In genomic region chr17:749359-749758, GRCh38 we compare ENCODE assay signal across 6 cellular contexts. TPM values are rescaled to one million over a fixed set of nuclear protein-coding genes. Genes with fewer than 3 reads are reported as not detected.
DNase-seq lines count a peak whose midpoint lies in the region; ATAC-seq and TF ChIP-seq lines count a peak whose summit lies in the region.
"Not testable (repeated sequence)": the region's sequence is repeated elsewhere in the genome, so short reads cannot be mapped to it uniquely, and the experiment has no call there.

No MANE protein-coding gene starts in this region.

- H3K27me3 Mint-ChIP-seq in CD8-positive, alpha-beta memory T cell; activated CD8-positive, alpha-beta T cell treated with anti-CD3 and anti-CD28 coated beads for 36 hours; endodermal cell (ENCODE audit: insufficient read depth): not testable (repeated sequence)

- not testable (repeated sequence) for H3K9me2 ChIP-seq in PC-3 (replicated peaks; ENCODE audit: low read length)

- POLR2A ChIA-PET in CD8-positive, alpha-beta memory T cell (lab: Charles Lee); PC-3 (lab: Charles Lee; ENCODE audit: unreplicated experiment): not testable (repeated sequence)
- POLR2A ChIA-PET in activated CD8-positive, alpha-beta T cell treated with anti-CD3 and anti-CD28 coated beads for 36 hours (lab: Charles Lee): interaction anchor here (2.0 to 5.0 kb wide), 3 partner anchors 8 to 33 kb away, joined by 11 to 34 read pairs (median 33); partner anchors contain the start of genes GLOD4 and MRM3

- not testable (repeated sequence) for H3K4me3 ChIP-seq in CD8-positive, alpha-beta memory T cell (ENCODE audit: low read length); spleen
- H3K4me3 ChIP-seq in PC-3 (ENCODE audit: low read length): peak overlapping the region; percentile 70
- H3K4me3 ChIP-seq in endodermal cell (ENCODE audit: low read length): peak overlapping the region; percentile 87

- H3K4me3 Mint-ChIP-seq in CD8-positive, alpha-beta memory T cell: peak overlapping the region in 6 of 7 donors; percentile 9 to 79 (median 46)
- peak overlapping the region; percentile 90 for H3K4me3 Mint-ChIP-seq in activated CD8-positive, alpha-beta T cell treated with anti-CD3 and anti-CD28 coated beads for 36 hours
- not testable (repeated sequence) for H3K4me3 Mint-ChIP-seq in endodermal cell

- not testable (repeated sequence) for H3K9me3 Mint-ChIP-seq in CD8-positive, alpha-beta memory T cell; activated CD8-positive, alpha-beta T cell treated with anti-CD3 and anti-CD28 coated beads for 36 hours; endodermal cell
- peaks cover 0 to 17% of the 10 kb centered on the region in 2 donors for H3K9me3 Mint-ChIP-seq in activated naive CD4-positive, alpha-beta T cell treated with anti-CD3 and anti-CD28 coated beads, Interleukin-2, amount 50 U/mL, for 72 hours

- not testable (repeated sequence) for ATAC-seq in PC-3; activated CD8-positive, alpha-beta T cell treated with anti-CD3 and anti-CD28 coated beads for 36 hours; activated naive CD4-positive, alpha-beta T cell treated with anti-CD3 and anti-CD28 coated beads, Interleukin-2, amount 50 U/mL, for 72 hours

- peak overlapping the region in 2 of 8 donors; percentile 43 to 55 for H3K27ac Mint-ChIP-seq in CD8-positive, alpha-beta memory T cell
- H3K27ac Mint-ChIP-seq in activated CD8-positive, alpha-beta T cell treated with anti-CD3 and anti-CD28 coated beads for 36 hours: peak overlapping the region; percentile 55
- H3K27ac Mint-ChIP-seq in activated naive CD4-positive, alpha-beta T cell treated with anti-CD3 and anti-CD28 coated beads, Interleukin-2, amount 50 U/mL, for 72 hours: peak overlapping the region; percentile 90 to 96
- not testable (repeated sequence) for H3K27ac Mint-ChIP-seq in endodermal cell

- H3K4me2 ChIP-seq in PC-3 (ENCODE audit: low read length): peak overlapping the region; percentile 88

- 68 to 70% methylated on average over 7 of the region's 7 CpGs for WGBS in endodermal cell (ENCODE audit: insufficient coverage in 1 of 2, insufficient read length in 1 of 2), 2 experiments
- 79 to 90% (median 85%) methylated on average over 6 to 7 of the region's 7 CpGs for WGBS in spleen, 5 donors

- not testable (repeated sequence) for H3K9ac ChIP-seq in PC-3 (ENCODE audit: low read length); endodermal cell (ENCODE audit: extremely low read depth, low read length, poor library complexity, severe bottlenecking)

- intact Hi-C loops in PC-3 (cut with micrococcal nuclease); activated CD8-positive, alpha-beta T cell treated with anti-CD3 and anti-CD28 coated beads for 36 hours (cut with micrococcal nuclease); spleen (cut with DNase I; ENCODE audit: low total_unique reads): not testable (repeated sequence)

- not testable (repeated sequence) for H2AFZ ChIP-seq in PC-3 (ENCODE audit: low read length)

- TF ChIP-seq POLR2A in spleen (IDR thresholded peaks at IDR 0.05): not testable (repeated sequence)

- H3K27me3 ChIP-seq in CD8-positive, alpha-beta memory T cell (ENCODE audit: insufficient read depth, low read length, poor library complexity, severe bottlenecking); PC-3 (ENCODE audit: low read length); endodermal cell (ENCODE audit: control insufficient read depth, insufficient read depth, low read length, poor library complexity, severe bottlenecking); spleen (replicated peaks in 1 of 7): not testable (repeated sequence)

- H4K20me1 ChIP-seq in PC-3 (ENCODE audit: low read length): peaks cover 13% of the 10 kb centered on the region

- peaks cover 23% of the 10 kb centered on the region for H3K4me1 ChIP-seq in CD8-positive, alpha-beta memory T cell (ENCODE audit: insufficient read depth, low read length)
- peaks cover 19% of the 10 kb centered on the region for H3K4me1 ChIP-seq in PC-3 (ENCODE audit: insufficient read depth, low read length)
- H3K4me1 ChIP-seq in endodermal cell (ENCODE audit: control insufficient read depth, insufficient read depth, low read length): not testable (repeated sequence)
- peaks cover 11 to 31% (median 24%) of the 10 kb centered on the region in 6 donors for H3K4me1 ChIP-seq in spleen

- H3K9me3 ChIP-seq in CD8-positive, alpha-beta memory T cell (ENCODE audit: low read length); PC-3 (ENCODE audit: low read length); spleen: not testable (repeated sequence)
- peaks cover 13% of the 10 kb centered on the region for H3K9me3 ChIP-seq in endodermal cell (ENCODE audit: control insufficient read depth, low read length)

- not testable (repeated sequence) for BruUV-seq in PC-3 (replicated peaks; lab: Mats Ljungman, UMichigan)

- not testable (repeated sequence) for DNase-seq in CD8-positive, alpha-beta memory T cell; PC-3; activated CD8-positive, alpha-beta T cell treated with anti-CD3 and anti-CD28 coated beads for 36 hours; activated naive CD4-positive, alpha-beta T cell treated with anti-CD3 and anti-CD28 coated beads, Interleukin-2, amount 50 U/mL, for 72 hours (ENCODE audit: low spot score in 2 of 2); endodermal cell
- DNase-seq in spleen: peak; percentile 8

- CTCF ChIA-PET in CD8-positive, alpha-beta memory T cell (lab: Charles Lee): interaction anchor here (2.2 kb wide), 1 partner anchor 337 kb away, joined by 6 read pairs; no protein-coding TSS in a partner anchor
- CTCF ChIA-PET in PC-3 (lab: Charles Lee): not testable (repeated sequence)
- CTCF ChIA-PET in activated CD8-positive, alpha-beta T cell treated with anti-CD3 and anti-CD28 coated beads for 36 hours (lab: Charles Lee): interaction anchor here (1.2 kb wide), 1 partner anchor 10 kb away, joined by 3 read pairs; no protein-coding TSS in a partner anchor

- peaks cover 36 to 48% (median 40%) of the 10 kb centered on the region in 3 donors for H3K4me1 Mint-ChIP-seq in CD8-positive, alpha-beta memory T cell
- peaks cover 34% of the 10 kb centered on the region for H3K4me1 Mint-ChIP-seq in activated CD8-positive, alpha-beta T cell treated with anti-CD3 and anti-CD28 coated beads for 36 hours (ENCODE audit: low read depth)
- peaks cover 22% of the 10 kb centered on the region for H3K4me1 Mint-ChIP-seq in endodermal cell

- peaks cover 0 to 51% (median 2%) of the 10 kb centered on the region in 3 donors for H3K36me3 Mint-ChIP-seq in CD8-positive, alpha-beta memory T cell
- peaks cover 59% of the 10 kb centered on the region for H3K36me3 Mint-ChIP-seq in activated CD8-positive, alpha-beta T cell treated with anti-CD3 and anti-CD28 coated beads for 36 hours (ENCODE audit: low read depth)
- H3K36me3 Mint-ChIP-seq in activated naive CD4-positive, alpha-beta T cell treated with anti-CD3 and anti-CD28 coated beads, Interleukin-2, amount 50 U/mL, for 72 hours: peaks cover 19 to 50% of the 10 kb centered on the region in 2 donors
- peaks cover 52% of the 10 kb centered on the region for H3K36me3 Mint-ChIP-seq in endodermal cell (ENCODE audit: low read depth)

- not testable (repeated sequence) for TF ChIP-seq CTCF in PC-3 (conservative IDR thresholded peaks at IDR 0.05; ENCODE audit: low read depth, low read length); activated CD8-positive, alpha-beta T cell treated with anti-CD3 and anti-CD28 coated beads for 36 hours (IDR thresholded peaks at IDR 0.05); endodermal cell (conservative IDR thresholded peaks at IDR 0.05); spleen (IDR thresholded peaks at IDR 0.05 in 8 of 11, conservative IDR thresholded peaks at IDR 0.05 in 3 of 11)

- H3K79me2 ChIP-seq in PC-3 (ENCODE audit: low read length): peaks cover 73% of the 10 kb centered on the region

- H3K27ac ChIP-seq in CD8-positive, alpha-beta memory T cell (ENCODE audit: low read depth, low read length); PC-3 (ENCODE audit: low read length); endodermal cell (ENCODE audit: low read depth, low read length); spleen: not testable (repeated sequence)

- not testable (repeated sequence) for H3F3A ChIP-seq in PC-3 (ENCODE audit: low read length, unreplicated experiment)

- peaks cover 23% of the 10 kb centered on the region for H3K36me3 ChIP-seq in CD8-positive, alpha-beta memory T cell (ENCODE audit: insufficient read depth, low read length)
- peaks cover 23% of the 10 kb centered on the region for H3K36me3 ChIP-seq in PC-3 (ENCODE audit: low read depth, low read length)
- H3K36me3 ChIP-seq in endodermal cell (ENCODE audit: control insufficient read depth, insufficient read depth, low read length): peaks cover 54% of the 10 kb centered on the region
- H3K36me3 ChIP-seq in spleen: peaks cover 0 to 41% (median 36%) of the 10 kb centered on the region in 6 donors

RNA-seq across cellular contexts. Expression of gene GEMIN4, which starts 2.7 kb away (rescaled TPM):
- 10 to 100 TPM; 55.5 to 56.5 TPM for total RNA-seq in CD8-positive, alpha-beta memory T cell
- polyA plus RNA-seq in CD8-positive, alpha-beta memory T cell: 23.2 TPM
- total RNA-seq in PC-3 (2014; rRNA removed) (24.6 and 25.0 TPM in 2 replicates), endodermal cell (10 to 100 TPM; 30.3 to 36.2 TPM), spleen (10 to 100 TPM; 17.3 to 24.9 (median 19.9) TPM)
- total RNA-seq in activated CD8-positive, alpha-beta T cell treated with anti-CD3 and anti-CD28 coated beads for 36 hours: 10 to 100 TPM; 52.8 to 55.8 TPM
- total RNA-seq in activated naive CD4-positive, alpha-beta T cell treated with anti-CD3 and anti-CD28 coated beads, Interleukin-2, amount 50 U/mL, for 72 hours: 10 to 100 TPM; 25.1 to 48.7 TPM
- polyA plus RNA-seq in endodermal cell (2013, experiment 1 of 2): 27.3 TPM
- 24.4 TPM for polyA plus RNA-seq in endodermal cell (2013, experiment 2 of 2)
- polyA plus RNA-seq in spleen: 10 to 100 TPM in 1 of 3 donors, 1 to 10 TPM in 2; 5.7 to 11.4 (median 8.9) TPM

RNA-seq across cellular contexts. Expression of gene TLCD3A, which starts 17.0 kb away (rescaled TPM):
- total RNA-seq in CD8-positive, alpha-beta memory T cell: 10 to 100 TPM in 1 of 2 experiments, 1 to 10 TPM in 1; 7.9 to 12.1 TPM
- polyA plus RNA-seq in CD8-positive, alpha-beta memory T cell: 5.2 TPM
- total RNA-seq in PC-3 (2014; rRNA removed) (10.0 and 13.9 TPM in 2 replicates), endodermal cell (10 to 100 TPM; 16.6 to 28.8 TPM), spleen (1 to 10 TPM; 3.1 to 5.8 (median 4.5) TPM)
- total RNA-seq in activated CD8-positive, alpha-beta T cell treated with anti-CD3 and anti-CD28 coated beads for 36 hours: 10 to 100 TPM; 30.9 to 34.4 TPM
- 10 to 100 TPM in 1 of 2 donors, 1 to 10 TPM in 1; 1.5 to 20.4 TPM for total RNA-seq in activated naive CD4-positive, alpha-beta T cell treated with anti-CD3 and anti-CD28 coated beads, Interleukin-2, amount 50 U/mL, for 72 hours
- 17.4 TPM for polyA plus RNA-seq in endodermal cell (2013, experiment 1 of 2)
- polyA plus RNA-seq in endodermal cell (2013, experiment 2 of 2): 21.0 TPM
- polyA plus RNA-seq in spleen: 1 to 10 TPM in 2 of 3 donors, under 1 TPM in 1; 0.96 to 1.6 (median 1.2) TPM

RNA-seq across cellular contexts. Expression of gene GLOD4, which starts 32.7 kb away (rescaled TPM):
- total RNA-seq in CD8-positive, alpha-beta memory T cell: 10 to 100 TPM; 76.4 to 90.6 TPM
- polyA plus RNA-seq in CD8-positive, alpha-beta memory T cell: 97.7 TPM
- total RNA-seq in PC-3 (2014; rRNA removed) (33.8 and 40.6 TPM in 2 replicates), endodermal cell (10 to 100 TPM; 81.6 to 95.1 TPM), spleen (10 to 100 TPM; 38.6 to 69.7 (median 54.4) TPM)
- total RNA-seq in activated CD8-positive, alpha-beta T cell treated with anti-CD3 and anti-CD28 coated beads for 36 hours: 10 to 100 TPM; 47.3 to 55.2 TPM
- total RNA-seq in activated naive CD4-positive, alpha-beta T cell treated with anti-CD3 and anti-CD28 coated beads, Interleukin-2, amount 50 U/mL, for 72 hours: 10 to 100 TPM; 49.4 to 63.3 TPM
- polyA plus RNA-seq in endodermal cell (2013, experiment 1 of 2): 58.6 TPM
- 54.5 TPM for polyA plus RNA-seq in endodermal cell (2013, experiment 2 of 2)
- polyA plus RNA-seq in spleen: 10 to 100 TPM; 41.9 to 54.6 (median 43.3) TPM

RNA-seq across cellular contexts. Expression of gene MRM3, which starts 32.8 kb away (rescaled TPM):
- 10 to 100 TPM; 35.5 to 37.4 TPM for total RNA-seq in CD8-positive, alpha-beta memory T cell
- 24.9 TPM for polyA plus RNA-seq in CD8-positive, alpha-beta memory T cell
- total RNA-seq in PC-3 (2014; rRNA removed) (32.1 and 40.4 TPM in 2 replicates), endodermal cell (10 to 100 TPM; 14.0 to 18.7 TPM), spleen (10 to 100 TPM; 14.0 to 23.1 (median 17.5) TPM)
- total RNA-seq in activated CD8-positive, alpha-beta T cell treated with anti-CD3 and anti-CD28 coated beads for 36 hours: 10 to 100 TPM; 35.5 to 36.2 TPM
- 10 to 100 TPM; 23.2 to 28.5 TPM for total RNA-seq in activated naive CD4-positive, alpha-beta T cell treated with anti-CD3 and anti-CD28 coated beads, Interleukin-2, amount 50 U/mL, for 72 hours
- polyA plus RNA-seq in endodermal cell (2013, experiment 1 of 2): 10.1 TPM
- polyA plus RNA-seq in endodermal cell (2013, experiment 2 of 2): 10.7 TPM
- 10 to 100 TPM; 13.5 to 16.9 (median 15.1) TPM for polyA plus RNA-seq in spleen

RNA-seq across cellular contexts. Expression of gene VPS53, which starts 34.7 kb away (rescaled TPM):
- total RNA-seq in CD8-positive, alpha-beta memory T cell: 10 to 100 TPM; 65.1 to 70.5 TPM
- 8.2 TPM for polyA plus RNA-seq in CD8-positive, alpha-beta memory T cell
- total RNA-seq in PC-3 (2014; rRNA removed): 14.5 and 21.9 TPM in 2 replicates
- 10 to 100 TPM; 55.7 to 61.6 TPM for total RNA-seq in activated CD8-positive, alpha-beta T cell treated with anti-CD3 and anti-CD28 coated beads for 36 hours
- 10 to 100 TPM; 39.1 to 56.7 TPM for total RNA-seq in activated naive CD4-positive, alpha-beta T cell treated with anti-CD3 and anti-CD28 coated beads, Interleukin-2, amount 50 U/mL, for 72 hours
- total RNA-seq in endodermal cell: 10 to 100 TPM; 59.8 to 63.2 TPM
- polyA plus RNA-seq in endodermal cell (2013, experiment 1 of 2): 38.0 TPM
- 39.8 TPM for polyA plus RNA-seq in endodermal cell (2013, experiment 2 of 2)
- total RNA-seq in spleen: 10 to 100 TPM; 41.7 to 82.2 (median 57.1) TPM
- polyA plus RNA-seq in spleen: 1 to 10 TPM; 3.5 to 8.1 (median 5.2) TPM
